9 cellular contexts compared by ENCODE assay signal in genomic region chr19:49327878-49328544, GRCh38. TPM values are rescaled to one million over a fixed set of nuclear protein-coding genes. Genes with fewer than 3 reads are reported as not detected.
DNase-seq lines count a peak whose midpoint lies in the region; ATAC-seq and TF ChIP-seq lines count a peak whose summit lies in the region.
"Had no signal": no experiment of that assay in that cellular context is flagged by ENCODE, and none has a peak within 500 bp of the region (broad histone marks: within the 10 kb centered on the region; RNA-seq: fewer than 3 reads in every experiment).

No MANE protein-coding gene starts in this region.

- DNase-seq in EH (ENCODE audit: low read depth) (peak; percentile 45), foreskin keratinocyte (peak in 1 of 2 donors; percentile 36), ecto neural progenitor cell (ENCODE audit: low spot score) (no peak), omental fat pad (ENCODE audit: low spot score) (no peak)
- peak; percentile 64 for DNase-seq in activated CD8-positive, alpha-beta T cell treated with anti-CD3 and anti-CD28 coated beads, Interleukin-2, amount 10 ng/mL, durations not matched to agents 7 days and 5 days
- peak; percentile 42 to 56 for DNase-seq in stimulated activated CD4-positive, alpha-beta T cell treated with anti-CD3 and anti-CD28 coated beads, Interleukin-2, amount 100 ng/mL, for 48 hours

- no peaks in the 10 kb centered on the region for H3K9me3 Mint-ChIP-seq in activated CD8-positive, alpha-beta T cell treated with anti-CD3 and anti-CD28 coated beads, Interleukin-2, amount 10 ng/mL, durations not matched to agents 7 days and 5 days (ENCODE audit: insufficient read depth)

- peaks cover 52% of the 10 kb centered on the region for H3K4me1 Mint-ChIP-seq in activated CD8-positive, alpha-beta T cell treated with anti-CD3 and anti-CD28 coated beads, Interleukin-2, amount 10 ng/mL, durations not matched to agents 7 days and 5 days (ENCODE audit: low read depth)

- ATAC-seq in activated CD8-positive, alpha-beta T cell treated with anti-CD3 and anti-CD28 coated beads, Interleukin-2, amount 10 ng/mL, durations not matched to agents 7 days and 5 days, result peak; percentile 37
- ATAC-seq in foreskin keratinocyte, result peak; percentile 50
- no peak for ATAC-seq in HG03520 (IDR thresholded peaks at IDR 0.05; ENCODE audit: unreplicated experiment)
- no peak for ATAC-seq in omental fat pad (ENCODE audit: low FRiP score)

- POLR2A ChIA-PET in activated CD8-positive, alpha-beta T cell treated with anti-CD3 and anti-CD28 coated beads, Interleukin-2, amount 10 ng/mL, durations not matched to agents 7 days and 5 days (lab: Charles Lee), result interaction anchor here (0.7 kb wide), 1 partner anchor 125 kb away, joined by 3 read pairs; the partner anchor contains the start of gene ALDH16A1

- H3K4me1 ChIP-seq in foreskin keratinocyte, result no peaks in the 10 kb centered on the region
- H3K4me1 ChIP-seq: SJSA1 had no signal

- no peak overlapping the region for H3K4me3 Mint-ChIP-seq in activated CD8-positive, alpha-beta T cell treated with anti-CD3 and anti-CD28 coated beads, Interleukin-2, amount 10 ng/mL, durations not matched to agents 7 days and 5 days

- no peak overlapping the region for H3K27ac ChIP-seq in foreskin keratinocyte
- H3K27ac ChIP-seq: SJSA1 had no signal

- peak; percentile 61 for TF ChIP-seq CTCF in LNCAP (IDR thresholded peaks at IDR 0.05)
- peak; percentile 78 for TF ChIP-seq CTCF in foreskin keratinocyte (conservative IDR thresholded peaks at IDR 0.05)
- no peak for TF ChIP-seq CTCF in omental fat pad (IDR thresholded peaks at IDR 0.05)

- H3K27me3 ChIP-seq in foreskin keratinocyte, result no peaks in the 10 kb centered on the region
- H3K27me3 ChIP-seq: SJSA1 had no signal

- no peak overlapping the region for H3K27ac Mint-ChIP-seq in activated CD8-positive, alpha-beta T cell treated with anti-CD3 and anti-CD28 coated beads, Interleukin-2, amount 10 ng/mL, durations not matched to agents 7 days and 5 days

- CTCF ChIA-PET in activated CD8-positive, alpha-beta T cell treated with anti-CD3 and anti-CD28 coated beads, Interleukin-2, amount 10 ng/mL, durations not matched to agents 7 days and 5 days (lab: Charles Lee), result interaction anchor here (0.6 to 2.9 kb wide), 14 partner anchors 10 to 334 kb away, joined by 3 to 19 read pairs (median 3); partner anchors contain the start of gene RUVBL2

- H3K36me3 Mint-ChIP-seq in activated CD8-positive, alpha-beta T cell treated with anti-CD3 and anti-CD28 coated beads, Interleukin-2, amount 10 ng/mL, durations not matched to agents 7 days and 5 days (ENCODE audit: low read depth), result peaks cover 45% of the 10 kb centered on the region

- H3K27me3 Mint-ChIP-seq in activated CD8-positive, alpha-beta T cell treated with anti-CD3 and anti-CD28 coated beads, Interleukin-2, amount 10 ng/mL, durations not matched to agents 7 days and 5 days (ENCODE audit: low read depth), result no peaks in the 10 kb centered on the region

RNA-seq across cellular contexts. Expression of gene SLC6A16, which starts 3.0 kb away (rescaled TPM):
- 1 to 10 TPM; 3.4 to 3.5 TPM for total RNA-seq in activated CD8-positive, alpha-beta T cell treated with anti-CD3 and anti-CD28 coated beads, Interleukin-2, amount 10 ng/mL, durations not matched to agents 7 days and 5 days
- total RNA-seq in foreskin keratinocyte (0.17 TPM in 1 of 2 replicates, not detected in the other), omental fat pad (1 to 10 TPM; 1.0 to 5.7 (median 1.4) TPM)
- polyA plus RNA-seq in foreskin keratinocyte, result 0.25 TPM in 1 of 2 replicates, not detected in the other
- total RNA-seq: SJSA1 had no signal

RNA-seq across cellular contexts. Expression of gene CD37, which starts 7.2 kb away (rescaled TPM):
- total RNA-seq in activated CD8-positive, alpha-beta T cell treated with anti-CD3 and anti-CD28 coated beads, Interleukin-2, amount 10 ng/mL, durations not matched to agents 7 days and 5 days, result 100 to 1,000 TPM; 162 to 176 TPM
- not detected in 2 replicates for total RNA-seq in foreskin keratinocyte
- not detected in 2 replicates for polyA plus RNA-seq in foreskin keratinocyte
- total RNA-seq in omental fat pad, result 10 to 100 TPM; 10.3 to 43.8 (median 21.5) TPM
- total RNA-seq: SJSA1 had no signal

RNA-seq across cellular contexts. Expression of gene TEAD2, which starts 34.2 kb away (rescaled TPM):
- total RNA-seq in activated CD8-positive, alpha-beta T cell treated with anti-CD3 and anti-CD28 coated beads, Interleukin-2, amount 10 ng/mL, durations not matched to agents 7 days and 5 days, result not detected
- total RNA-seq in foreskin keratinocyte (26.7 and 34.0 TPM in 2 replicates), omental fat pad (10 to 100 TPM; 19.9 to 35.0 (median 26.1) TPM)
- 23.8 and 26.1 TPM in 2 replicates for polyA plus RNA-seq in foreskin keratinocyte

RNA-seq across cellular contexts. Expression of gene DKKL1, which starts 35.7 kb away (rescaled TPM):
- not detected for total RNA-seq in activated CD8-positive, alpha-beta T cell treated with anti-CD3 and anti-CD28 coated beads, Interleukin-2, amount 10 ng/mL, durations not matched to agents 7 days and 5 days
- total RNA-seq in foreskin keratinocyte, result 0.25 and 0.31 TPM in 2 replicates
- polyA plus RNA-seq in foreskin keratinocyte, result 0.15 TPM in 1 of 2 replicates, not detected in the other
- total RNA-seq in omental fat pad, result not detected

Comparison
In these comparisons a context has a peak if more than half of its experiments do, and no peak if none do; other contexts are left out.
1. DNase-seq: peak in EH (single experiment), activated CD8-positive, alpha-beta T cell treated with anti-CD3 and anti-CD28 coated beads, Interleukin-2, amount 10 ng/mL, durations not matched to agents 7 days and 5 days (single experiment) and stimulated activated CD4-positive, alpha-beta T cell treated with anti-CD3 and anti-CD28 coated beads, Interleukin-2, amount 100 ng/mL, for 48 hours (2 of 2); none in ecto neural progenitor cell (single experiment) and omental fat pad (single experiment).
2. CTCF ChIP-seq: peak in LNCAP (single experiment) and foreskin keratinocyte (single experiment); none in omental fat pad (0 of 3).
3. ATAC-seq: peak in activated CD8-positive, alpha-beta T cell treated with anti-CD3 and anti-CD28 coated beads, Interleukin-2, amount 10 ng/mL, durations not matched to agents 7 days and 5 days (single experiment) and foreskin keratinocyte (single experiment); none in HG03520 (single experiment) and omental fat pad (single experiment).
4. RNA of gene CD37, which starts 7.2 kb away (total RNA-seq): 162 to 176 TPM in activated CD8-positive, alpha-beta T cell treated with anti-CD3 and anti-CD28 coated beads, Interleukin-2, amount 10 ng/mL, durations not matched to agents 7 days and 5 days and 10.3 to 43.8 TPM in omental fat pad; not detected in foreskin keratinocyte; every median in the first group is over 10 times any median in the second.
5. RNA of gene TEAD2, which starts 34.2 kb away (total RNA-seq): 19.9 to 35.0 TPM in omental fat pad and 26.7 to 34.0 TPM in foreskin keratinocyte; not detected in activated CD8-positive, alpha-beta T cell treated with anti-CD3 and anti-CD28 coated beads, Interleukin-2, amount 10 ng/mL, durations not matched to agents 7 days and 5 days; every median in the first group is over 10 times any median in the second.